Comparison of ENCODE assay signal across 16 cellular contexts in genomic region chr5:172564883-172565282, GRCh38.
"Had no signal": no experiment of that assay in that cellular context is flagged by ENCODE, and none has a peak within 500 bp of the region (broad histone marks: within the 10 kb centered on the region; RNA-seq: fewer than 3 reads in every experiment).

No MANE protein-coding gene starts in this region.

- DNase-seq: activated CD4-positive, alpha-beta memory T cell treated with anti-CD3 and anti-CD28 coated beads for 36 hours; activated gamma-delta T cell treated with Interleukin-2 at 50 U/mL for 16 hours; activated naive CD8-positive, alpha-beta T cell treated with anti-CD3 and anti-CD28 coated beads, Interleukin-2, amount 10 ng/mL, durations not matched to agents 7 days and 5 days; activated T-cell treated with anti-CD3 and anti-CD28 coated beads, Interleukin-2, amount 50 U/mL, for 72 hours; anterior cingulate cortex; endodermal cell; erythroblast; hippocampal formation; substantia nigra; T-helper 9 cell; trophoblast cell had no signal

- H3K27ac ChIP-seq: neural progenitor cell, parathyroid adenoma had no signal

- H3K27ac Mint-ChIP-seq: activated CD4-positive, alpha-beta memory T cell treated with anti-CD3 and anti-CD28 coated beads for 36 hours; activated naive CD8-positive, alpha-beta T cell treated with anti-CD3 and anti-CD28 coated beads, Interleukin-2, amount 10 ng/mL, durations not matched to agents 7 days and 5 days; activated T-cell treated with anti-CD3 and anti-CD28 coated beads, Interleukin-2, amount 50 U/mL, for 72 hours; endodermal cell; stimulated activated effector memory CD8-positive, alpha-beta T cell treated with anti-CD3 and anti-CD28 coated beads, Interleukin-12 subunit alpha, Interleukin-12 subunit beta, amount 100 ng/mL, for 72 hours had no signal

- ATAC-seq: activated T-cell treated with anti-CD3 and anti-CD28 coated beads, Interleukin-2, amount 50 U/mL, for 72 hours; right cardiac atrium; stimulated activated effector memory CD8-positive, alpha-beta T cell treated with anti-CD3 and anti-CD28 coated beads, Interleukin-12 subunit alpha, Interleukin-12 subunit beta, amount 100 ng/mL, for 72 hours had no signal

- H3K4me1 ChIP-seq: breast epithelium had no signal

- H3K36me3 Mint-ChIP-seq: activated CD4-positive, alpha-beta memory T cell treated with anti-CD3 and anti-CD28 coated beads for 36 hours; activated naive CD8-positive, alpha-beta T cell treated with anti-CD3 and anti-CD28 coated beads, Interleukin-2, amount 10 ng/mL, durations not matched to agents 7 days and 5 days; neural progenitor cell; stimulated activated effector memory CD8-positive, alpha-beta T cell treated with anti-CD3 and anti-CD28 coated beads, Interleukin-12 subunit alpha, Interleukin-12 subunit beta, amount 100 ng/mL, for 72 hours had no signal

- H3K4me1 Mint-ChIP-seq: activated naive CD8-positive, alpha-beta T cell treated with anti-CD3 and anti-CD28 coated beads, Interleukin-2, amount 10 ng/mL, durations not matched to agents 7 days and 5 days; stimulated activated effector memory CD8-positive, alpha-beta T cell treated with anti-CD3 and anti-CD28 coated beads, Interleukin-12 subunit alpha, Interleukin-12 subunit beta, amount 100 ng/mL, for 72 hours had no signal

- H3K4me3 Mint-ChIP-seq: activated CD4-positive, alpha-beta memory T cell treated with anti-CD3 and anti-CD28 coated beads for 36 hours; activated naive CD8-positive, alpha-beta T cell treated with anti-CD3 and anti-CD28 coated beads, Interleukin-2, amount 10 ng/mL, durations not matched to agents 7 days and 5 days; activated T-cell treated with anti-CD3 and anti-CD28 coated beads, Interleukin-2, amount 50 U/mL, for 72 hours; endodermal cell; neural progenitor cell; stimulated activated effector memory CD8-positive, alpha-beta T cell treated with anti-CD3 and anti-CD28 coated beads, Interleukin-12 subunit alpha, Interleukin-12 subunit beta, amount 100 ng/mL, for 72 hours had no signal

- H3K4me3 ChIP-seq: breast epithelium, neural progenitor cell had no signal

- H3K9me3 ChIP-seq: breast epithelium had no signal

- H3K9me3 Mint-ChIP-seq: activated CD4-positive, alpha-beta memory T cell treated with anti-CD3 and anti-CD28 coated beads for 36 hours; activated naive CD8-positive, alpha-beta T cell treated with anti-CD3 and anti-CD28 coated beads, Interleukin-2, amount 10 ng/mL, durations not matched to agents 7 days and 5 days; activated T-cell treated with anti-CD3 and anti-CD28 coated beads, Interleukin-2, amount 50 U/mL, for 72 hours; endodermal cell; neural progenitor cell; stimulated activated effector memory CD8-positive, alpha-beta T cell treated with anti-CD3 and anti-CD28 coated beads, Interleukin-12 subunit alpha, Interleukin-12 subunit beta, amount 100 ng/mL, for 72 hours had no signal

- H3K36me3 ChIP-seq: breast epithelium, neural progenitor cell had no signal

- H3K27me3 ChIP-seq: breast epithelium, neural progenitor cell had no signal
